In genomic region chr6:6806793-6807518, GRCh38 we compare ENCODE assay signal across 14 cellular contexts.
A peak's percentile ranks its signal among the peaks of the same experiment; 100 is the strongest.
DNase-seq lines count a peak whose midpoint lies in the region; ATAC-seq and TF ChIP-seq lines count a peak whose summit lies in the region.
"Had no signal": no experiment of that assay in that cellular context is flagged by ENCODE, and none has a peak within 500 bp of the region (broad histone marks: within the 10 kb centered on the region; RNA-seq: fewer than 3 reads in every experiment).

No MANE protein-coding gene starts in this region.

- intact Hi-C loops in ascending aorta (cut with DNase I) (no loop called here), testis (cut with DNase I; ENCODE audit: low total_unique reads) (no loop called here)
- intact Hi-C loops in activated CD8-positive, alpha-beta T cell treated with anti-CD3 and anti-CD28 coated beads for 36 hours (cut with micrococcal nuclease) = no loop called here

- TF ChIP-seq POLR2A in testis (IDR thresholded peaks at IDR 0.05) = no peak
- no peak for TF ChIP-seq POLR2A in GM18505 (IDR thresholded peaks at IDR 0.05; ENCODE audit: borderline replicate concordance, extremely low read depth, insufficient read depth, insufficient read length)

- no peaks in the 10 kb centered on the region for H3K36me3 Mint-ChIP-seq in activated CD8-positive, alpha-beta T cell treated with anti-CD3 and anti-CD28 coated beads for 36 hours (ENCODE audit: low read depth)

- 73% methylated on average over 12 of the region's 12 CpGs for WGBS in testis, 2 donors

- POLR2A ChIA-PET in activated CD8-positive, alpha-beta T cell treated with anti-CD3 and anti-CD28 coated beads for 36 hours (lab: Charles Lee) = no interaction called here

- H3K27me3 ChIP-seq in ascending aorta (no peaks in the 10 kb centered on the region), testis (no peaks in the 10 kb centered on the region)
- H3K27me3 ChIP-seq: vagina had no signal

- CTCF ChIA-PET in activated CD8-positive, alpha-beta T cell treated with anti-CD3 and anti-CD28 coated beads for 36 hours (lab: Charles Lee) = interaction anchor here (1.1 to 2.1 kb wide), 3 partner anchors 49 to 436 kb away, joined by 3 to 5 read pairs (median 5); no protein-coding TSS in a partner anchor

- no peak overlapping the region for H3K4me3 Mint-ChIP-seq in activated CD8-positive, alpha-beta T cell treated with anti-CD3 and anti-CD28 coated beads for 36 hours
- H3K4me3 Mint-ChIP-seq: central memory CD8-positive, alpha-beta T cell had no signal

- H3K27ac Mint-ChIP-seq in activated CD8-positive, alpha-beta T cell treated with anti-CD3 and anti-CD28 coated beads for 36 hours = no peak overlapping the region

- H3K9me3 Mint-ChIP-seq in activated CD8-positive, alpha-beta T cell treated with anti-CD3 and anti-CD28 coated beads for 36 hours = no peaks in the 10 kb centered on the region
- H3K9me3 Mint-ChIP-seq: central memory CD8-positive, alpha-beta T cell had no signal

- DNase-seq in MV-4-11 (lab: John Stamatoyannopoulos, UW) = peak; percentile 91
- peak; percentile 50 to 73 for DNase-seq in ascending aorta (ENCODE audit: low spot score in 2 of 2)
- DNase-seq in islet precursor cell = peak; percentile 70
- DNase-seq in testis = peak; percentile 43
- DNase-seq in A172 (ENCODE audit: low spot score) = no peak
- DNase-seq in activated CD8-positive, alpha-beta T cell treated with anti-CD3 and anti-CD28 coated beads for 36 hours = no peak
- DNase-seq: activated effector memory CD4-positive, alpha-beta T cell treated with anti-CD3 and anti-CD28 coated beads, Interleukin-2, amount 50 U/mL, for 16 hours; mammary epithelial cell; NCI-H1417 treated with DMSO at 0.1 percent for 48 hours; retina had no signal

- no peak for ATAC-seq in activated CD8-positive, alpha-beta T cell treated with anti-CD3 and anti-CD28 coated beads for 36 hours
- ATAC-seq in GM18505 (IDR thresholded peaks at IDR 0.05; ENCODE audit: unreplicated experiment) = no peak

- TF ChIP-seq CTCF in ascending aorta (IDR thresholded peaks at IDR 0.05) (no peak), testis (IDR thresholded peaks at IDR 0.05) (no peak)
- no peak for TF ChIP-seq CTCF in activated CD8-positive, alpha-beta T cell treated with anti-CD3 and anti-CD28 coated beads for 36 hours (IDR thresholded peaks at IDR 0.05)

- H3K27ac ChIP-seq in ascending aorta (no peak overlapping the region), testis (peak overlapping the region in 1 of 2 donors; percentile 62)
- H3K27ac ChIP-seq: PC-9, vagina had no signal

- H3K36me3 ChIP-seq in ascending aorta (no peaks in the 10 kb centered on the region), testis (ENCODE audit: low read depth, missing control alignments) (no peaks in the 10 kb centered on the region)
- H3K36me3 ChIP-seq: vagina had no signal

- no peaks in the 10 kb centered on the region for H3K27me3 Mint-ChIP-seq in activated CD8-positive, alpha-beta T cell treated with anti-CD3 and anti-CD28 coated beads for 36 hours

- H3K9me3 ChIP-seq in ascending aorta (no peaks in the 10 kb centered on the region), testis (no peaks in the 10 kb centered on the region)
- H3K9me3 ChIP-seq: vagina had no signal

- H3K4me1 ChIP-seq in ascending aorta = no peaks in the 10 kb centered on the region
- H3K4me1 ChIP-seq in testis = peaks cover 3% of the 10 kb centered on the region

- H3K4me3 ChIP-seq in ascending aorta = no peak overlapping the region
- H3K4me3 ChIP-seq in testis = no peak overlapping the region
- H3K4me3 ChIP-seq: PC-9, vagina had no signal

- peaks cover 25% of the 10 kb centered on the region for H3K4me1 Mint-ChIP-seq in activated CD8-positive, alpha-beta T cell treated with anti-CD3 and anti-CD28 coated beads for 36 hours (ENCODE audit: low read depth)

Comparison
In these comparisons a context has a peak if more than half of its experiments do, and no peak if none do; other contexts are left out.
1. DNase-seq: peak in MV-4-11 (single experiment), ascending aorta (2 of 2), islet precursor cell (single experiment) and testis (single experiment); none in A172 (single experiment) and activated CD8-positive, alpha-beta T cell treated with anti-CD3 and anti-CD28 coated beads for 36 hours (single experiment).